ENCODE assay signal across 21 cellular contexts in the genomic region with DNA sequence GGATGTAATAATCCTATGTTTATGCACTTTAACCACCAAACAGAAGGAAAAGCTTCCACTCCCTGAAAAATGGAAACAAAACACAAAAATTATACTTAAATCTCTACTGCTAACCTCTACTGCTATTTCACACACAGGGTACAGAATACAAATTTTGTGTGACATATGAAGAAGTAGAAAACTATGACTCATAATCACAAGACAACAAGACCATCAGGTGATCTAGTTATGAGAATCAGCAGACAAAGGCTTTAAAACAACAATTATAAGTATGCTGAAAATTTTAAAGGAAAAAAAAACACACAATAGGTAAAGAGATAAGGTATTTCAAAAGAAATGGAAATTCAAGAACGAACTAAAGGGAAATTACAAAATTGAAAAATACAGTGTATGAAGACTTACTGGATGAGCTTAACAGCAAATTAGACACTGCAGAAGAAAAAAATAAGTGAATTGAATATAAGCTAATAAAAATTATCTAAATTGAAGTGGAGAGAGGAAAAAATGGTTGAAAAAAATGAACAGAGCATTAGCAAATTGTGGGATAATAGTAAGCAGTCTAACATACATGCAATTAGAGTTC.
"Had no signal": no experiment of that assay in that cellular context is flagged by ENCODE, and none has a peak within 500 bp of the region (broad histone marks: within the 10 kb centered on the region; RNA-seq: fewer than 3 reads in every experiment).

No MANE protein-coding gene starts in this region.

- FAIRE-seq: urothelium cell line had no signal

- H3K27ac ChIP-seq: adrenal gland, brain microvascular endothelial cell, esophagus muscularis mucosa, left ventricle myocardium inferior, ovary, right lobe of liver, thoracic aorta had no signal

- H3K4me1 ChIP-seq: adrenal gland, left ventricle myocardium inferior, right lobe of liver had no signal

- ATAC-seq: activated CD4-positive, alpha-beta T cell treated with anti-CD3 and anti-CD28 coated beads for 36 hours; right lobe of liver had no signal

- H3K9me3 ChIP-seq: adrenal gland, esophagus muscularis mucosa, ovary, right lobe of liver, thoracic aorta had no signal

- H3K4me3 ChIP-seq: adrenal gland, esophagus muscularis mucosa, left ventricle myocardium inferior, lung, ovary, right lobe of liver, thoracic aorta had no signal

- DNase-seq: activated B cell treated with CpG ODN at 0.5 μM for 24 hours; activated CD4-positive, alpha-beta T cell treated with anti-CD3 and anti-CD28 coated beads for 36 hours; activated CD4-positive, alpha-beta T cell treated with anti-CD3 and anti-CD28 coated beads, Interleukin-2, amount 50 U/mL, for 4 hours; activated effector memory CD4-positive, alpha-beta T cell treated with anti-CD3 and anti-CD28 coated beads, Interleukin-2, amount 50 U/mL, for 16 hours; activated naive CD4-positive, alpha-beta T cell treated with anti-CD3 and anti-CD28 coated beads for 36 hours; activated naive CD8-positive, alpha-beta T cell treated with anti-CD3 and anti-CD28 coated beads for 36 hours; aorta; brain microvascular endothelial cell; endodermal cell; foreskin melanocyte; left ventricle myocardium inferior; ovary; right lobe of liver; stimulated activated CD4-positive, alpha-beta T cell treated with anti-CD3 and anti-CD28 coated beads, Interleukin-12 subunit alpha, Interleukin-12 subunit beta, amount 100 ng/mL, for 4 hours; stimulated activated CD4-positive, alpha-beta T cell treated with anti-CD3 and anti-CD28 coated beads, Interleukin-4, amount 100 ng/mL, for 1 hour; T-helper 2 cell had no signal
